Comparison of ENCODE assay signal across 14 cellular contexts in the genomic region with DNA sequence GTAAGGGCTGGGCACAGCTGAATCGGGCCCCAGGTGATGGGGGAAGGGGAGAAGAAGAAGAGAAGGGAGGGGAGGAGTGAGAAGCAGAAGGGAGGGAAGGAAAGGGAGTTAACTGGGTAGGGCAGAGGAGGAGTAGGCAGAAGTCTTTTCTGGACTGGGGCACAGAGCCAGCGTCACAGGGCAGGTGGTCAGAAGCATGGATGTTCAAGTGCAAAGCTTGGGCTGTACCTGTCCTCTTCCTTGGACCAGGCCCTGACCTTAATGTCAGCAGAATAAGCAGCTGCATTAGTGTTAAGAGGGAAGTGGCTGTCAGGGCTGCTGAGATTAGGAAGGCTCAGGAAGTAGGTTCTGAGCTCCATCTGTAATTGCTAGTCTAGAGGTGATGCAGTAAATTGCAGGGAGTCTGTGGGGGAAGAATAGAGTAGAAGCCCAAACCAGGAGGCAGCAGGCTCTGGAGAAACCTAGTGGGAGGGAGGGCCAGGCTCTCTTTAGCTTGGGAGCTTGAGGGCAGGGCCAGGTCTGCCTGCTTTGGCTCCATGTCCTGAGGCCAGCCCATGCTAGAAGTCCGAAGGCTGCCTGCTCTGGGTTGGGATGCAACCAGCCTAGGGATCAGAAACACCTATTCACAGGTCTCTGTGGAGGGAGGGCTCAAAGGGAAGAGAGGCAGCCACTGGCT. TPM values are rescaled to one million over a fixed set of nuclear protein-coding genes. Genes with fewer than 3 reads are reported as not detected.
DNase-seq lines count a peak whose midpoint lies in the region; ATAC-seq and TF ChIP-seq lines count a peak whose summit lies in the region.
"Had no signal": no experiment of that assay in that cellular context is flagged by ENCODE, and none has a peak within 500 bp of the region (broad histone marks: within the 10 kb centered on the region; RNA-seq: fewer than 3 reads in every experiment).

No MANE protein-coding gene starts in this region.

- H3K27ac ChIP-seq in HEK293 (ENCODE audit: extremely low read depth, low read depth, low read length), result no peak overlapping the region
- H3K27ac ChIP-seq: 22Rv1 had no signal

- H3K4me1 Mint-ChIP-seq in activated CD8-positive, alpha-beta T cell treated with anti-CD3 and anti-CD28 coated beads for 36 hours (ENCODE audit: low read depth), result peaks cover 94% of the 10 kb centered on the region

- H3K9me3 Mint-ChIP-seq in activated CD8-positive, alpha-beta T cell treated with anti-CD3 and anti-CD28 coated beads for 36 hours, result no peaks in the 10 kb centered on the region
- H3K9me3 Mint-ChIP-seq: HFFc6, type B pancreatic cell had no signal

- no peak for ATAC-seq in activated CD8-positive, alpha-beta T cell treated with anti-CD3 and anti-CD28 coated beads for 36 hours
- ATAC-seq in mucosa of descending colon (peak; percentile 13), GM21619 (IDR thresholded peaks at IDR 0.05; ENCODE audit: unreplicated experiment) (no peak)

- H3K4me1 ChIP-seq in HEK293 (ENCODE audit: control insufficient read depth, insufficient read depth, low read length) (no peaks in the 10 kb centered on the region), mucosa of descending colon (ENCODE audit: low read depth) (no peaks in the 10 kb centered on the region)

- H3K9me3 ChIP-seq in HEK293 (ENCODE audit: control insufficient read depth, insufficient read depth, low read depth, low read length) (no peaks in the 10 kb centered on the region), mucosa of descending colon (no peaks in the 10 kb centered on the region)

- H3K27me3 Mint-ChIP-seq in activated CD8-positive, alpha-beta T cell treated with anti-CD3 and anti-CD28 coated beads for 36 hours, result no peaks in the 10 kb centered on the region
- H3K27me3 Mint-ChIP-seq: type B pancreatic cell had no signal

- POLR2A ChIA-PET in HEK293 (lab: Yijun Ruan, JAX), result no interaction called here
- POLR2A ChIA-PET in activated CD8-positive, alpha-beta T cell treated with anti-CD3 and anti-CD28 coated beads for 36 hours (lab: Charles Lee), result interaction anchor here (0.9 to 17.6 kb wide), 7 partner anchors 10 to 33 kb away, joined by 4 to 269 read pairs (median 8); partner anchors contain the start of gene UCP2

- H3K4me3 Mint-ChIP-seq in activated CD8-positive, alpha-beta T cell treated with anti-CD3 and anti-CD28 coated beads for 36 hours, result peak overlapping the region; percentile 17
- H3K4me3 Mint-ChIP-seq: HFFc6, type B pancreatic cell had no signal

- intact Hi-C loops in activated CD8-positive, alpha-beta T cell treated with anti-CD3 and anti-CD28 coated beads for 36 hours (cut with micrococcal nuclease), result no loop called here
- intact Hi-C loops in mucosa of descending colon (cut with DNase I, micrococcal nuclease), result no loop called here

- H3K36me3 ChIP-seq in HEK293 (ENCODE audit: control insufficient read depth in 2 of 2, insufficient read depth in 1 of 2, low read length in 2 of 2) (peaks cover 0 to 17% of the 10 kb centered on the region in 2 experiments; a peak in 1 of 3 replicates), mucosa of descending colon (ENCODE audit: low read depth) (no peaks in the 10 kb centered on the region)

- CTCF ChIA-PET in HEK293 (lab: Yijun Ruan, JAX), result interaction anchor here (0.7 kb wide), 1 partner anchor 53 kb away, joined by 3 read pairs; no protein-coding TSS in a partner anchor
- CTCF ChIA-PET in activated CD8-positive, alpha-beta T cell treated with anti-CD3 and anti-CD28 coated beads for 36 hours (lab: Charles Lee), result interaction anchor here (0.9 to 1.5 kb wide), 3 partner anchors 13 to 40 kb away, joined by 3 to 4 read pairs (median 3); no protein-coding TSS in a partner anchor

- TF ChIP-seq CTCF in HEK293 (tag by site-specific recombination; IDR thresholded peaks at IDR 0.05), result no peak
- no peak for TF ChIP-seq CTCF in activated CD8-positive, alpha-beta T cell treated with anti-CD3 and anti-CD28 coated beads for 36 hours (IDR thresholded peaks at IDR 0.05)
- no peak for TF ChIP-seq CTCF in mucosa of descending colon (IDR thresholded peaks at IDR 0.05)

- H3K36me3 Mint-ChIP-seq in activated CD8-positive, alpha-beta T cell treated with anti-CD3 and anti-CD28 coated beads for 36 hours (ENCODE audit: low read depth), result peaks cover 18% of the 10 kb centered on the region

- DNase-seq in DMS 273 (lab: John Stamatoyannopoulos, UW; ENCODE audit: unreplicated experiment), result peak; percentile 4
- DNase-seq in DMS 273 treated with DMSO at 0.1 percent for 48 hours (lab: John Stamatoyannopoulos, UW), result no peak
- no peak for DNase-seq in activated CD8-positive, alpha-beta T cell treated with anti-CD3 and anti-CD28 coated beads for 36 hours
- DNase-seq in mucosa of descending colon, result no peak
- DNase-seq in SIG-M5 (lab: John Stamatoyannopoulos, UW), result no peak
- DNase-seq in T1000 (lab: John Stamatoyannopoulos, UW), result no peak
- DNase-seq: HFFc6, NCI-H2081 had no signal

- peak overlapping the region; percentile 98 for H3K27ac Mint-ChIP-seq in activated CD8-positive, alpha-beta T cell treated with anti-CD3 and anti-CD28 coated beads for 36 hours
- H3K27ac Mint-ChIP-seq: HFFc6, type B pancreatic cell had no signal

- H3K4me3 ChIP-seq in HEK293 (ENCODE audit: low read depth, low read length), result no peak overlapping the region
- H3K4me3 ChIP-seq in mucosa of descending colon, result no peak overlapping the region
- H3K4me3 ChIP-seq: skin epidermis had no signal

TF ChIP-seq in HEK293, 187 proteins besides CTCF, POLR2A, EP300 and RAD21:
- TF ChIP-seq ZNF555 (tag by site-specific recombination; conservative IDR thresholded peaks at IDR 0.05) (no peak), ZSCAN16 (tag by site-specific recombination; IDR thresholded peaks at IDR 0.05) (no peak), WT1 (tag by site-specific recombination; IDR thresholded peaks at IDR 0.05) (peak; percentile 61; the same call in 1 of the 2 replicates), ZNF324 (tag by site-specific recombination; IDR thresholded peaks at IDR 0.05) (no peak), ZBTB7A (tag by site-specific recombination; IDR thresholded peaks at IDR 0.05; ENCODE audit: low read depth) (no peak), ZFP3 (tag by site-specific recombination; IDR thresholded peaks at IDR 0.05; ENCODE audit: low read depth) (no peak), BCL6B (tag by site-specific recombination; IDR thresholded peaks at IDR 0.05) (no peak), MEIS1 (CRISPR knock-in tag; IDR thresholded peaks at IDR 0.05; ENCODE audit: borderline replicate concordance) (no peak)
- TF ChIP-seq, protein P1, sequence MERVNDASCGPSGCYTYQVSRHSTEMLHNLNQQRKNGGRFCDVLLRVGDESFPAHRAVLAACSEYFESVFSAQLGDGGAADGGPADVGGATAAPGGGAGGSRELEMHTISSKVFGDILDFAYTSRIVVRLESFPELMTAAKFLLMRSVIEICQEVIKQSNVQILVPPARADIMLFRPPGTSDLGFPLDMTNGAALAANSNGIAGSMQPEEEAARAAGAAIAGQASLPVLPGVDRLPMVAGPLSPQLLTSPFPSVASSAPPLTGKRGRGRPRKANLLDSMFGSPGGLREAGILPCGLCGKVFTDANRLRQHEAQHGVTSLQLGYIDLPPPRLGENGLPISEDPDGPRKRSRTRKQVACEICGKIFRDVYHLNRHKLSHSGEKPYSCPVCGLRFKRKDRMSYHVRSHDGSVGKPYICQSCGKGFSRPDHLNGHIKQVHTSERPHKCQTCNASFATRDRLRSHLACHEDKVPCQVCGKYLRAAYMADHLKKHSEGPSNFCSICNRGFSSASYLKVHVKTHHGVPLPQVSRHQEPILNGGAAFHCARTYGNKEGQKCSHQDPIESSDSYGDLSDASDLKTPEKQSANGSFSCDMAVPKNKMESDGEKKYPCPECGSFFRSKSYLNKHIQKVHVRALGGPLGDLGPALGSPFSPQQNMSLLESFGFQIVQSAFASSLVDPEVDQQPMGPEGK (tag by site-specific recombination; IDR thresholded peaks at IDR 0.05), result no peak

RNA-seq across cellular contexts. Expression of gene UCP3, which starts 1.6 kb away (rescaled TPM):
- 1 to 10 TPM; 1.5 to 2.2 TPM for total RNA-seq in activated CD8-positive, alpha-beta T cell treated with anti-CD3 and anti-CD28 coated beads for 36 hours
- 1 to 10 TPM in 2 of 3 donors, under 1 TPM in 1; 0.90 to 2.8 (median 2.2) TPM for total RNA-seq in mucosa of descending colon

RNA-seq across cellular contexts. Expression of gene UCP2, which starts 27.8 kb away (rescaled TPM):
- total RNA-seq in activated CD8-positive, alpha-beta T cell treated with anti-CD3 and anti-CD28 coated beads for 36 hours, result 100 to 1,000 TPM; 244 to 252 TPM
- 10 to 100 TPM; 36.4 to 61.3 (median 39.9) TPM for total RNA-seq in mucosa of descending colon

RNA-seq across cellular contexts. Expression of gene DNAJB13, which starts 59.6 kb away (rescaled TPM):
- under 1 TPM in 1 of 2 experiments, not detected in 1; 0.18 TPM for total RNA-seq in activated CD8-positive, alpha-beta T cell treated with anti-CD3 and anti-CD28 coated beads for 36 hours
- not detected for total RNA-seq in mucosa of descending colon
- total RNA-seq: chondrocyte had no signal
